Comparison of ENCODE assay signal across 22 cellular contexts in genomic region chr13:38862443-38862842, GRCh38.
"Had no signal": no experiment of that assay in that cellular context is flagged by ENCODE, and none has a peak within 500 bp of the region (broad histone marks: within the 10 kb centered on the region; RNA-seq: fewer than 3 reads in every experiment).

No MANE protein-coding gene starts in this region.

- H3K36me3 ChIP-seq: adrenal gland, breast epithelium, left lung, spleen, thoracic aorta, WERI-Rb-1 had no signal

- H3K4me1 ChIP-seq: adrenal gland, breast epithelium, left lung, spleen had no signal

- FAIRE-seq: astrocyte had no signal

- DNase-seq: activated CD4-positive, alpha-beta T cell treated with anti-CD3 and anti-CD28 coated beads, Interleukin-2, amount 50 U/mL, for 4 hours; activated gamma-delta T cell; activated T-cell treated with anti-CD3 and anti-CD28 coated beads, Interleukin-2, amount 50 U/mL, for 72 hours; adrenal gland; erythroblast; foreskin melanocyte; head of caudate nucleus; left lung; midbrain; nephron progenitor cell; nucleus accumbens; posterior cingulate gyrus; retina; spleen; stimulated activated CD4-positive, alpha-beta T cell treated with anti-CD3 and anti-CD28 coated beads, Interleukin-4, amount 100 ng/mL, for 4 hours; WERI-Rb-1 had no signal

- ATAC-seq: activated naive CD4-positive, alpha-beta T cell treated with anti-CD3 and anti-CD28 coated beads, Interleukin-2, amount 50 U/mL, for 72 hours; activated T-cell treated with anti-CD3 and anti-CD28 coated beads, Interleukin-2, amount 50 U/mL, for 72 hours; left lung; stimulated activated memory B cell treated with anti-CD40 and anti-IgM and Interleukin-4, amounts not matched to agents 10 μg/mL and 1 μg/mL and 100 μg/mL, for 72 hours had no signal

- H3K9me3 ChIP-seq: adrenal gland, breast epithelium, left lung, spleen, thoracic aorta had no signal

- H3K4me3 ChIP-seq: adrenal gland, breast epithelium, coronary artery, left lung, spleen, thoracic aorta had no signal

- H3K27me3 ChIP-seq: adrenal gland, breast epithelium, left lung, spleen had no signal

- H3K27ac ChIP-seq: adrenal gland, breast epithelium, coronary artery, left lung, spleen, thoracic aorta, WERI-Rb-1 had no signal
